In genomic region chr7:87219545-87220025, GRCh38 we compare ENCODE assay signal across 8 cellular contexts. TPM values are rescaled to one million over a fixed set of nuclear protein-coding genes. Genes with fewer than 3 reads are reported as not detected.
DNase-seq lines count a peak whose midpoint lies in the region; ATAC-seq and TF ChIP-seq lines count a peak whose summit lies in the region.

TSS of gene TMEM243 (minus strand) at chr7:87219732. CDS start at chr7:87219503, 229 bp downstream.

- H3K27me3 ChIP-seq in A673 (replicated peaks; ENCODE audit: insufficient read depth, low read depth, low read length, poor library complexity) (peaks cover 17% of the 10 kb centered on the region), duodenal mucosa (ENCODE audit: control insufficient read depth in 1 of 2, insufficient read depth in 2 of 2, low read length in 2 of 2) (peaks cover 0 to 5% of the 10 kb centered on the region in 2 donors), lung (ENCODE audit: control insufficient read depth, insufficient read depth) (no peaks in the 10 kb centered on the region)

- TF ChIP-seq CTCF in A673 (conservative IDR thresholded peaks at IDR 0.05; ENCODE audit: low read depth, low read length): peak; percentile 41; the same call in 1 of the 2 replicates
- no peak for TF ChIP-seq CTCF in lung (IDR thresholded peaks at IDR 0.05; ENCODE audit: control extremely low read depth, extremely low read depth)

- no TSS peak for BruUV-seq in A673 (replicated peaks; lab: Mats Ljungman, UMichigan)

- H3K27ac ChIP-seq in A673 (ENCODE audit: low read depth, low read length, poor library complexity, severe bottlenecking) (peak within 1 kb of the TSS; percentile 77), duodenal mucosa (ENCODE audit: low read depth, low read length) (peak within 1 kb of the TSS; percentile 81), lung (ENCODE audit: low read depth in 1 of 2, low read length in 1 of 2) (peak within 1 kb of the TSS; percentile 51 to 98)

- H3K9me3 ChIP-seq in A673 (ENCODE audit: low read depth, low read length, poor library complexity, severe bottlenecking) (no peaks in the 10 kb centered on the region), duodenal mucosa (ENCODE audit: control insufficient read depth in 1 of 2, low read length in 2 of 2) (no peaks in the 10 kb centered on the region), lung (ENCODE audit: control insufficient read depth in 2 of 2, insufficient read depth in 1 of 2, low read length in 1 of 2) (no peaks in the 10 kb centered on the region)

- intact Hi-C loops in A673 (cut with micrococcal nuclease; ENCODE audit: unreplicated experiment): loop anchor here (2.0 kb wide), 1 partner anchor 67 kb away; the partner anchor contains the start of gene DMTF1

- 1% methylated on average over 41 of the region's 41 CpGs for whole genome bisulfite sequencing in lung, 2 donors

- H3K4me3 ChIP-seq in A673 (ENCODE audit: low read depth, low read length, poor library complexity, severe bottlenecking) (peak within 1 kb of the TSS; percentile 78), duodenal mucosa (ENCODE audit: low read depth in 1 of 2, low read length in 2 of 2) (peak within 1 kb of the TSS; percentile 86 to 97), lung (peak within 1 kb of the TSS; percentile 96)

- peak; percentile 89 for DNase-seq in A673 (ENCODE audit: low spot score)
- DNase-seq in NCI-H69 (lab: John Stamatoyannopoulos, UW): peak; percentile 93
- DNase-seq in activated CD4-positive, alpha-beta T cell treated with anti-CD3 and anti-CD28 coated beads, Interleukin-2, amount 50 U/mL, for 48 hours: peak; percentile 79 to 84
- peak; percentile 83 for DNase-seq in lung (ENCODE audit: low spot score)
- peak; percentile 52 to 75 (median 67) for DNase-seq in stimulated activated CD4-positive, alpha-beta T cell treated with anti-CD3 and anti-CD28 coated beads, TNF-alpha, amount 100 ng/mL, for 48 hours (ENCODE audit: low read depth in 3 of 3)

- peak within 1 kb of the TSS; percentile 72 to 93 for H3K9ac ChIP-seq in duodenal mucosa (ENCODE audit: low read depth in 1 of 2, low read length in 2 of 2)

- ATAC-seq in GM18517 (IDR thresholded peaks at IDR 0.05; ENCODE audit: unreplicated experiment) (peak; percentile 49), HG03039 (IDR thresholded peaks at IDR 0.05; ENCODE audit: unreplicated experiment) (peak; percentile 43), lung (ENCODE audit: insufficient read depth, low FRiP score) (peak; percentile 87)

- no peaks in the 10 kb centered on the region for H3K36me3 ChIP-seq in A673 (ENCODE audit: insufficient read depth, low read length, poor library complexity, severe bottlenecking)
- peaks cover 0 to 3% of the 10 kb centered on the region in 2 donors for H3K36me3 ChIP-seq in duodenal mucosa (ENCODE audit: control insufficient read depth in 1 of 2, insufficient read depth in 2 of 2, low read length in 2 of 2)
- H3K36me3 ChIP-seq in lung (ENCODE audit: control insufficient read depth in 2 of 2, insufficient read depth in 2 of 2, low read length in 2 of 2): no peaks in the 10 kb centered on the region

- peaks cover 24% of the 10 kb centered on the region for H3K4me1 ChIP-seq in A673 (ENCODE audit: insufficient read depth, low read length, poor library complexity, severe bottlenecking)
- H3K4me1 ChIP-seq in duodenal mucosa (ENCODE audit: control insufficient read depth in 1 of 2, insufficient read depth in 2 of 2, low read length in 2 of 2): peaks cover 22 to 29% of the 10 kb centered on the region in 2 donors
- peaks cover 0 to 5% of the 10 kb centered on the region in 2 donors for H3K4me1 ChIP-seq in lung (ENCODE audit: control insufficient read depth in 2 of 2, insufficient read depth in 2 of 2, low read length in 2 of 2)

- CTCF ChIA-PET in A673 (lab: Charles Lee): interaction anchor here (0.6 kb wide), 1 partner anchor 292 kb away, joined by 3 read pairs; no protein-coding TSS in a partner anchor

- POLR2A ChIA-PET in A673 (lab: Charles Lee; ENCODE audit: low non-redundant PET): interaction anchor here (1.4 kb wide), 1 partner anchor 67 kb away, joined by 3 read pairs; the partner anchor contains the start of gene DMTF1

RNA-seq across cellular contexts. Expression of gene TMEM243, which starts in this region (rescaled TPM):
- total RNA-seq in A673 (2021) (24.5 and 25.8 TPM in 2 replicates), lung (10 to 100 TPM; 79.6 to 90.5 TPM)
- 100 to 1,000 TPM in 1 of 2 donors, 10 to 100 TPM in 1; 58.1 to 120 TPM for polyA plus RNA-seq in lung

Comparison
In these comparisons a context has a peak if more than half of its experiments do, and no peak if none do; other contexts are left out.
1. Peak in every context shown above with its lines: DNase-seq, ATAC-seq, H3K4me3 ChIP-seq and H3K27ac ChIP-seq.